Comparison of ENCODE assay signal across 24 cellular contexts in genomic region chr11:33067294-33067693, GRCh38. TPM values are rescaled to one million over a fixed set of nuclear protein-coding genes. Genes with fewer than 3 reads are reported as not detected.
"Had no signal": no experiment of that assay in that cellular context is flagged by ENCODE, and none has a peak within 500 bp of the region (broad histone marks: within the 10 kb centered on the region; RNA-seq: fewer than 3 reads in every experiment).

No MANE protein-coding gene starts in this region.

- H3K27ac ChIP-seq: breast epithelium had no signal

- H3K27me3 ChIP-seq: breast epithelium had no signal

- H3K27ac Mint-ChIP-seq: activated B cell treated with CpG ODN at 0.5 μM for 24 hours; activated CD4-positive, alpha-beta T cell treated with anti-CD3 and anti-CD28 coated beads, Interleukin-2, amount 10 ng/mL, durations not matched to agents 24 days and 14 days; activated CD8-positive, alpha-beta memory T cell treated with anti-CD3 and anti-CD28 coated beads, Interleukin-2, amount 10 ng/mL, durations not matched to agents 7 days and 5 days; activated naive CD4-positive, alpha-beta T cell treated with anti-CD3 and anti-CD28 coated beads, Interleukin-2, amount 50 U/mL, for 24 hours; activated T-cell treated with anti-CD3 and anti-CD28 coated beads, Interleukin-2, amount 50 U/mL, for 24 hours; activated T-helper 1 cell treated with anti-CD3 and anti-CD28 coated beads, Interleukin-12 subunit alpha, Interleukin-12 subunit beta, Interleukin-2, Interleukin-4 antibody, amounts not matched to agents 30 ng/mL and 10 ng/mL and 1 ng/mL, durations not matched to agents 14 hours and 24 hours and 36 hours; T-helper 17 cell had no signal

- ATAC-seq: activated CD8-positive, alpha-beta memory T cell treated with anti-CD3 and anti-CD28 coated beads, Interleukin-2, amount 10 ng/mL, durations not matched to agents 7 days and 5 days; T-helper 17 cell had no signal

- H3K27me3 Mint-ChIP-seq: activated B cell treated with CpG ODN at 0.5 μM for 24 hours; activated CD4-positive, alpha-beta T cell treated with anti-CD3 and anti-CD28 coated beads, Interleukin-2, amount 10 ng/mL, durations not matched to agents 24 days and 14 days; activated CD8-positive, alpha-beta memory T cell treated with anti-CD3 and anti-CD28 coated beads, Interleukin-2, amount 10 ng/mL, durations not matched to agents 7 days and 5 days; activated naive CD4-positive, alpha-beta T cell treated with anti-CD3 and anti-CD28 coated beads, Interleukin-2, amount 50 U/mL, for 24 hours; activated T-cell treated with anti-CD3 and anti-CD28 coated beads, Interleukin-2, amount 50 U/mL, for 24 hours; T-helper 17 cell had no signal

- H3K4me1 ChIP-seq: breast epithelium had no signal

- DNase-seq: activated B cell treated with CpG ODN at 0.5 μM for 24 hours; activated CD4-positive, alpha-beta T cell treated with anti-CD3 and anti-CD28 coated beads for 1 hour; activated CD4-positive, alpha-beta T cell treated with anti-CD3 and anti-CD28 coated beads, Interleukin-2, amount 10 ng/mL, durations not matched to agents 24 days and 14 days; activated CD4-positive, alpha-beta T cell treated with anti-CD3 and anti-CD28 coated beads, Interleukin-2, amount 50 U/mL, for 48 hours; activated CD8-positive, alpha-beta memory T cell treated with anti-CD3 and anti-CD28 coated beads, Interleukin-2, amount 10 ng/mL, durations not matched to agents 7 days and 5 days; activated effector memory CD4-positive, alpha-beta T cell treated with Interleukin-2 at 50 U/mL for 16 hours; activated naive CD4-positive, alpha-beta T cell; activated T-cell treated with anti-CD3 and anti-CD28 coated beads, Interleukin-2, amount 50 U/mL, for 24 hours; aorta; caudate nucleus; KG1; NCI-H1048; NCI-H146; NCI-H187 treated with DMSO at 0.1 percent for 48 hours; NCI-H2081 treated with DMSO at 0.1 percent for 48 hours; NCI-H446; NCI-H524 treated with DMSO at 0.1 percent for 48 hours; NK-92 treated with Interleukin-12 subunit alpha and Interleukin-12 subunit beta, amount 100 ng/mL, for 24 hours; SIG-M5; T-helper 17 cell; T-helper 9 cell had no signal

- H3K4me3 ChIP-seq: breast epithelium had no signal

- H3K9me3 ChIP-seq: breast epithelium had no signal

- H3K36me3 ChIP-seq: breast epithelium had no signal

- H3K4me3 Mint-ChIP-seq: activated B cell treated with CpG ODN at 0.5 μM for 24 hours; activated CD4-positive, alpha-beta T cell treated with anti-CD3 and anti-CD28 coated beads, Interleukin-2, amount 10 ng/mL, durations not matched to agents 24 days and 14 days; activated CD8-positive, alpha-beta memory T cell treated with anti-CD3 and anti-CD28 coated beads, Interleukin-2, amount 10 ng/mL, durations not matched to agents 7 days and 5 days; activated naive CD4-positive, alpha-beta T cell treated with anti-CD3 and anti-CD28 coated beads, Interleukin-2, amount 50 U/mL, for 24 hours; activated T-cell treated with anti-CD3 and anti-CD28 coated beads, Interleukin-2, amount 50 U/mL, for 24 hours; activated T-helper 1 cell treated with anti-CD3 and anti-CD28 coated beads, Interleukin-12 subunit alpha, Interleukin-12 subunit beta, Interleukin-2, Interleukin-4 antibody, amounts not matched to agents 30 ng/mL and 10 ng/mL and 1 ng/mL, durations not matched to agents 14 hours and 24 hours and 36 hours; T-helper 17 cell had no signal

- H3K9me3 Mint-ChIP-seq: activated B cell treated with CpG ODN at 0.5 μM for 24 hours; activated CD4-positive, alpha-beta T cell treated with anti-CD3 and anti-CD28 coated beads, Interleukin-2, amount 10 ng/mL, durations not matched to agents 24 days and 14 days; activated naive CD4-positive, alpha-beta T cell treated with anti-CD3 and anti-CD28 coated beads, Interleukin-2, amount 50 U/mL, for 24 hours; activated T-cell treated with anti-CD3 and anti-CD28 coated beads, Interleukin-2, amount 50 U/mL, for 24 hours; activated T-helper 1 cell treated with anti-CD3 and anti-CD28 coated beads, Interleukin-12 subunit alpha, Interleukin-12 subunit beta, Interleukin-2, Interleukin-4 antibody, amounts not matched to agents 30 ng/mL and 10 ng/mL and 1 ng/mL, durations not matched to agents 14 hours and 24 hours and 36 hours had no signal

RNA-seq across cellular contexts. Expression of gene DEPDC7, which starts 51.6 kb away (rescaled TPM):
- total RNA-seq: activated B cell treated with CpG ODN at 0.5 μM for 24 hours had no signal
